Comparison of ENCODE assay signal across 6 cellular contexts in the genomic region with DNA sequence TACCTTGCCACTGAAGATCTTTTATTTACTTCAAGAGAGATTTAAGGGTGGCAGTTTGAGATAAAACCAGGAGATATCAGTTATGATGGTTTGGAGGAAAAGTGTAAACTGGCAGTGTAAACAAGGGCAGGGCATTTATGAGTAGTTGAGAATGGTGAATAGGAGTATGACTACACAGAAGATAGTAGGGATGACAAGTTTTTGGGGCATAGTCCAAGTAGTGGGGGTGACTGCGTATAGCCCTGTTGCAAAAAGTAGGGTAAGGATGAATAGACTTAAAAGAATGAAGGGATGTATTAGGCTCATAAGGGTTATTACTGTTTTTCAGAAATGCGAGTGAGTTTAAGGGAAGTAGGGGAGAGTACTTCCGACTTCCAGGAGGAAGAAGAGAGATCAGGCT. TPM values are rescaled to one million over a fixed set of nuclear protein-coding genes. Genes with fewer than 3 reads are reported as not detected.
A peak's percentile ranks its signal among the peaks of the same experiment; 100 is the strongest.
DNase-seq lines count a peak whose midpoint lies in the region; ATAC-seq, FAIRE-seq and TF ChIP-seq lines count a peak whose summit lies in the region.
"Not testable (repeated sequence)": the region's sequence is repeated elsewhere in the genome, so short reads cannot be mapped to it uniquely, and the experiment has no call there.

No MANE protein-coding gene starts in this region.

- not testable (repeated sequence) for BruUV-seq in Caco-2 (replicated peaks; lab: Mats Ljungman, UMichigan); IMR-90 (replicated peaks; lab: Mats Ljungman, UMichigan); K562 (replicated peaks; lab: Mats Ljungman, UMichigan)

- H2BK15ac ChIP-seq in IMR-90 (ENCODE audit: low read depth, low read length); mesenchymal stem cell (ENCODE audit: low read depth, poor library complexity, severe bottlenecking): not testable (repeated sequence)

- H3K14ac ChIP-seq in IMR-90 (replicated peaks; ENCODE audit: low read depth, low read length); mesenchymal stem cell (ENCODE audit: low read length in 2 of 2): not testable (repeated sequence)

- TF ChIP-seq RAD21 in IMR-90 (IDR thresholded peaks at IDR 0.05; ENCODE audit: low read length); K562 (CRISPR knock-in tag; conservative IDR thresholded peaks at IDR 0.05 in 1 of 2, IDR thresholded peaks at IDR 0.05 in 1 of 2): not testable (repeated sequence)

- H3K23ac ChIP-seq in IMR-90 (ENCODE audit: low read depth, low read length); mesenchymal stem cell (ENCODE audit: low read length in 2 of 2): not testable (repeated sequence)

- not testable (repeated sequence) for H3K56ac ChIP-seq in IMR-90 (ENCODE audit: extremely low read depth, insufficient read depth, low read length)

- H3K4me1 ChIP-seq in Caco-2, result peaks cover 55% of the 10 kb centered on the region
- H3K4me1 ChIP-seq in IMR-90 (ENCODE audit: control insufficient read depth, insufficient read depth, low read length); K562 (replicated peaks in 1 of 2; ENCODE audit: control insufficient read depth in 2 of 2, insufficient read depth in 2 of 2, low read length in 2 of 2); mesenchymal stem cell (ENCODE audit: control insufficient read depth, insufficient read depth, low read depth, low read length); small intestine (ENCODE audit: control insufficient read depth in 2 of 2, insufficient read depth in 1 of 2, low read depth in 1 of 2, low read length in 1 of 2): not testable (repeated sequence)

- peak overlapping the region; percentile 48 for H3K27ac Mint-ChIP-seq in Caco-2 (ENCODE audit: unreplicated experiment)

- dilution Hi-C loops in IMR-90 (cut with HindIII; ENCODE audit: low sequenced_read_pairs, unreplicated experiment), result not testable (repeated sequence)

- POLR2A ChIA-PET in Caco-2 (lab: Charles Lee); IMR-90 (lab: Charles Lee; ENCODE audit: unreplicated experiment); K562 (lab: Yijun Ruan, JAX): not testable (repeated sequence)

- not testable (repeated sequence) for H2AK9ac ChIP-seq in IMR-90 (replicated peaks; ENCODE audit: low read depth, low read length, poor library complexity)

- H3K36me3 ChIP-seq in Caco-2 (ENCODE audit: control insufficient read depth, insufficient read depth, low read length); IMR-90 (ENCODE audit: control insufficient read depth, insufficient read depth, low read length); K562 (ENCODE audit: control insufficient read depth, insufficient read depth, low read length); mesenchymal stem cell (ENCODE audit: control insufficient read depth in 1 of 2, insufficient read depth in 2 of 2, low read depth in 1 of 2, low read length in 2 of 2); small intestine (ENCODE audit: control insufficient read depth in 2 of 2, insufficient read depth in 2 of 2, low read length in 2 of 2): not testable (repeated sequence)

- not testable (repeated sequence) for H3K18ac ChIP-seq in IMR-90 (ENCODE audit: low read depth, low read length); mesenchymal stem cell (ENCODE audit: low read depth in 1 of 2, low read length in 2 of 2)

- H3K4me2 ChIP-seq in IMR-90 (ENCODE audit: low read depth, low read length); K562 (ENCODE audit: insufficient read depth, low read length); mesenchymal stem cell (ENCODE audit: low read length, poor library complexity, severe bottlenecking): not testable (repeated sequence)

- peaks cover 43% of the 10 kb centered on the region for H3K4me1 Mint-ChIP-seq in Caco-2 (ENCODE audit: low read depth, unreplicated experiment)

- H3K4me3 ChIP-seq in Caco-2 (ENCODE audit: low read depth, low read length); IMR-90 (ENCODE audit: insufficient read depth, low read depth, low read length); K562; fibroblast of mammary gland (ENCODE audit: control insufficient read depth, low read depth, low read length); small intestine (ENCODE audit: low read depth in 1 of 2, low read length in 2 of 2): not testable (repeated sequence)
- peak overlapping the region in 1 of 2 experiments; percentile 20 for H3K4me3 ChIP-seq in mesenchymal stem cell (ENCODE audit: insufficient read depth in 1 of 2, low read depth in 1 of 2, low read length in 2 of 2)

- H2AK5ac ChIP-seq in IMR-90 (ENCODE audit: low read depth, low read length); mesenchymal stem cell (ENCODE audit: low read length, severe bottlenecking): not testable (repeated sequence)

- not testable (repeated sequence) for H3K27me3 Mint-ChIP-seq in Caco-2 (ENCODE audit: insufficient read depth, unreplicated experiment)

- H3K79me2 ChIP-seq in K562 (ENCODE audit: control insufficient read depth, insufficient read depth, low read length), result not testable (repeated sequence)

- not testable (repeated sequence) for H3K79me1 ChIP-seq in IMR-90 (ENCODE audit: low read depth in 1 of 2, low read length in 2 of 2); mesenchymal stem cell (replicated peaks; ENCODE audit: low read length, poor library complexity, severe bottlenecking)

- H3K27me3 ChIP-seq in Caco-2 (replicated peaks; ENCODE audit: control insufficient read depth, insufficient read depth, low read length); IMR-90 (ENCODE audit: control insufficient read depth, insufficient read depth, low read length); K562 (ENCODE audit: control insufficient read depth in 2 of 2, insufficient read depth in 2 of 2, low read length in 2 of 2); mesenchymal stem cell (ENCODE audit: control insufficient read depth in 1 of 2, insufficient read depth in 1 of 2, low read length in 2 of 2); small intestine (ENCODE audit: control insufficient read depth in 2 of 2, insufficient read depth in 2 of 2, low read length in 2 of 2): not testable (repeated sequence)

- H3K4me3 Mint-ChIP-seq in Caco-2 (ENCODE audit: unreplicated experiment), result peak overlapping the region; percentile 33

- not testable (repeated sequence) for TF ChIP-seq EP300 in K562 (IDR thresholded peaks at IDR 0.05; ENCODE audit: low read length)

- H2BK120ac ChIP-seq in IMR-90 (ENCODE audit: low read depth, low read length); mesenchymal stem cell (ENCODE audit: low read depth, low read length): not testable (repeated sequence)

- DNase-seq in Caco-2; K562 (ENCODE audit: extremely low read depth in 1 of 4, low spot score in 3 of 4); mesenchymal stem cell: not testable (repeated sequence)
- DNase-seq in IMR-90 (peak; percentile 27), fibroblast of mammary gland (ENCODE audit: low read depth) (peak; percentile 45), small intestine (peak; percentile 42)

- TF ChIP-seq POLR2A in IMR-90 (IDR thresholded peaks at IDR 0.05; ENCODE audit: low read depth, low read length); K562 (conservative IDR thresholded peaks at IDR 0.05): not testable (repeated sequence)

- ATAC-seq in IMR-90 (ENCODE audit: low read depth); K562: not testable (repeated sequence)

- not testable (repeated sequence) for H3K9me3 ChIP-seq in Caco-2; IMR-90 (ENCODE audit: control insufficient read depth, insufficient read depth, low read length); K562 (replicated peaks; ENCODE audit: control insufficient read depth, insufficient read depth, low read depth, low read length); mesenchymal stem cell (ENCODE audit: control insufficient read depth, low read length); small intestine (ENCODE audit: control insufficient read depth, low read depth)

- in situ Hi-C loops in IMR-90 (cut with MboI; ENCODE audit: low sequenced_read_pairs); K562 (cut with MboI): not testable (repeated sequence)

- not testable (repeated sequence) for H3K27ac ChIP-seq in IMR-90 (ENCODE audit: insufficient read depth, low read length); K562 (ENCODE audit: extremely low read depth, low read depth, low read length); mesenchymal stem cell (ENCODE audit: low read length, poor library complexity, severe bottlenecking); small intestine (ENCODE audit: low read depth in 1 of 2, low read length in 1 of 2)

- H4K91ac ChIP-seq in IMR-90 (ENCODE audit: insufficient read depth, low read depth, low read length); mesenchymal stem cell (ENCODE audit: low read length): not testable (repeated sequence)

- H4K5ac ChIP-seq in IMR-90 (ENCODE audit: low read depth, low read length), result not testable (repeated sequence)

- WGBS in IMR-90 (ENCODE audit: extremely low coverage in 2 of 2, insufficient read length in 1 of 2), 2 experiments, result 38% methylated on average over 2 of the region's 3 CpGs; no CpG with 5 or more reads in 1 of the 2 experiments
- WGBS in K562 (ENCODE audit: insufficient coverage, low coverage, missing lambda C conversion rate), result 46% methylated on average over 3 of the region's 3 CpGs
- 93% methylated on average over 3 of the region's 3 CpGs for WGBS in mesenchymal stem cell
- 24 to 65% (median 42%) methylated on average over 3 of the region's 3 CpGs for WGBS in small intestine, 3 donors

- H2BK20ac ChIP-seq in IMR-90 (ENCODE audit: low read depth, low read length), result not testable (repeated sequence)

- H3K9ac ChIP-seq in IMR-90 (ENCODE audit: low read depth, low read length); K562 (ENCODE audit: insufficient read depth in 1 of 2, low read depth in 2 of 2, low read length in 2 of 2): not testable (repeated sequence)
- peak overlapping the region; percentile 51 for H3K9ac ChIP-seq in mesenchymal stem cell (ENCODE audit: low read length)

- not testable (repeated sequence) for H2BK5ac ChIP-seq in IMR-90 (ENCODE audit: low read depth, low read length, poor library complexity, severe bottlenecking); mesenchymal stem cell (ENCODE audit: low read depth, low read length, poor library complexity, severe bottlenecking)

- H2BK12ac ChIP-seq in mesenchymal stem cell (ENCODE audit: low read length in 2 of 2), result not testable (repeated sequence)

- intact Hi-C loops in Caco-2 (cut with micrococcal nuclease; ENCODE audit: unreplicated experiment); IMR-90 (cut with micrococcal nuclease); K562 (cut with micrococcal nuclease): not testable (repeated sequence)

- H4K8ac ChIP-seq in IMR-90 (ENCODE audit: low read depth in 2 of 2, low read length in 2 of 2); mesenchymal stem cell (ENCODE audit: low read length): not testable (repeated sequence)

- not testable (repeated sequence) for FAIRE-seq in K562 (lab: Jason Lieb, UNC); small intestine (lab: Jason Lieb, UNC)

- not testable (repeated sequence) for H3K9me3 Mint-ChIP-seq in Caco-2 (ENCODE audit: unreplicated experiment)

- not testable (repeated sequence) for TF ChIP-seq CTCF in Caco-2 (IDR thresholded peaks at IDR 0.05; ENCODE audit: insufficient read depth in 1 of 2, low read depth in 1 of 2, low read length in 1 of 2, severe bottlenecking in 1 of 2, unreplicated experiment in 1 of 2); IMR-90 (conservative IDR thresholded peaks at IDR 0.05; ENCODE audit: low read depth, low read length); K562 (IDR thresholded peaks at IDR 0.05 in 2 of 3, conservative IDR thresholded peaks at IDR 0.05 in 1 of 3; ENCODE audit: insufficient read depth in 2 of 3, low read depth in 1 of 3, low read length in 3 of 3); fibroblast of mammary gland (conservative IDR thresholded peaks at IDR 0.05; ENCODE audit: control insufficient read depth, insufficient read depth, low read depth, low read length)

- H4K20me1 ChIP-seq in IMR-90 (ENCODE audit: insufficient read depth, low read length); K562 (replicated peaks; ENCODE audit: control insufficient read depth, insufficient read depth, low read length): not testable (repeated sequence)

- H3K4ac ChIP-seq in IMR-90 (ENCODE audit: low read depth, low read length); mesenchymal stem cell (ENCODE audit: low read depth in 1 of 2, low read length in 2 of 2): not testable (repeated sequence)

- CTCF ChIA-PET in Caco-2 (lab: Charles Lee); IMR-90 (lab: Yijun Ruan, JAX); K562 (lab: Yijun Ruan, JAX; ENCODE audit: low intra/inter-chr PET ratio): not testable (repeated sequence)

- not testable (repeated sequence) for H2AFZ ChIP-seq in IMR-90 (replicated peaks; ENCODE audit: low read length, poor library complexity); mesenchymal stem cell (ENCODE audit: low read depth, low read length)
- H2AFZ ChIP-seq in K562 (ENCODE audit: low read depth, low read length), result 0 out of 2 replicates have a peak overlapping the region, but pooled peaks have one; percentile 9

- H3K36me3 Mint-ChIP-seq in Caco-2 (ENCODE audit: insufficient read depth, unreplicated experiment), result not testable (repeated sequence)

- H3K9me1 ChIP-seq in IMR-90 (ENCODE audit: insufficient read depth, low read length); K562 (ENCODE audit: control insufficient read depth, insufficient read depth, low read length): not testable (repeated sequence)

RNA-seq across cellular contexts. Expression of a gene that starts 6.3 kb away (rescaled TPM):
- 91.7 and 100 TPM in 2 replicates for total RNA-seq in Caco-2 (2022)
- total RNA-seq in IMR-90 (2012; rRNA removed), result 73.7 and 76.9 TPM in 2 replicates
- 155 and 169 TPM in 2 replicates for polyA plus RNA-seq in IMR-90 (2012; rRNA removed)
- 86.6 and 128 TPM in 2 replicates for polyA plus RNA-seq in IMR-90 (2012; cell fraction: cytosol; rRNA removed)
- polyA plus RNA-seq in IMR-90 (2012; cell fraction: nucleus; rRNA removed; ENCODE audit: low replicate concordance), result 518 and 581 TPM in 2 replicates
- total RNA-seq in K562 (2011; cell fraction: chromatin; rRNA removed; ENCODE audit: low replicate concordance), result 178 and 218 TPM in 2 replicates
- 134 and 138 TPM in 2 replicates for total RNA-seq in K562 (2011; cell fraction: nucleolus; rRNA removed)
- 174 and 186 TPM in 2 replicates for total RNA-seq in K562 (2011; cell fraction: nucleoplasm; rRNA removed)
- total RNA-seq in K562 (2014; rRNA removed), result 46.1 and 50.4 TPM in 2 replicates
- 37.6 and 38.9 TPM in 2 replicates for total RNA-seq in K562 (2014; rRNA removed; fragmentation: Illumina TruSeq; extraction: Trizol)
- 46.9 and 48.8 TPM in 2 replicates for total RNA-seq in K562 (2015; rRNA removed; fragmentation: Illumina TruSeq; extraction: Trizol)
- total RNA-seq in K562 (2021), result 41.3 and 48.0 TPM in 2 replicates
- polyA plus RNA-seq in K562 (2011; rRNA removed), result 60.2 and 102 TPM in 2 replicates
- polyA plus RNA-seq in K562 (2011; cell fraction: cytosol; rRNA removed), result 75.7 and 102 TPM in 2 replicates
- 547 and 559 TPM in 2 replicates for polyA plus RNA-seq in K562 (2011; cell fraction: nucleus; rRNA removed)
- polyA plus RNA-seq in K562 (2012), result 50.4 and 55.4 TPM in 2 replicates
- 57.1 and 79.3 TPM in 2 replicates for polyA plus RNA-seq in K562 (2014; fragmentation: Illumina TruSeq; extraction: Trizol)
- polyA plus RNA-seq in K562 (2014; fragmentation: Nextera tagmentation; extraction: Ambion mirVana), result 10 to 100 TPM; 19.6 to 26.3 TPM
- polyA plus RNA-seq in K562 (2014; rRNA removed), result 69.6 and 78.1 TPM in 2 replicates
- 43.8 and 51.2 TPM in 2 replicates for polyA minus RNA-seq in K562 (2011; rRNA and poly(A)+ RNA removed)
- 19.8 and 28.5 TPM in 2 replicates for polyA minus RNA-seq in K562 (2011; cell fraction: cytosol; rRNA and poly(A)+ RNA removed)
- 33.5 and 60.8 TPM in 2 replicates for polyA minus RNA-seq in K562 (2011; cell fraction: nucleus; rRNA and poly(A)+ RNA removed)
- 75.8 TPM for polyA plus RNA-seq in mesenchymal stem cell (2013, experiment 1 of 2)
- polyA plus RNA-seq in mesenchymal stem cell (2013, experiment 2 of 2), result 75.0 TPM
- 100 to 1,000 TPM in 1 of 3 donors, 10 to 100 TPM in 2; 79.5 to 132 (median 84.6) TPM for polyA plus RNA-seq in small intestine

RNA-seq across cellular contexts. Expression of a gene that starts 37.6 kb away (rescaled TPM):
- total RNA-seq in Caco-2 (2022) (30.1 and 30.2 TPM in 2 replicates), IMR-90 (2012; rRNA removed) (21.0 and 21.9 TPM in 2 replicates), K562 (2014; rRNA removed) (12.3 and 18.7 TPM in 2 replicates), K562 (2014; rRNA removed; fragmentation: Illumina TruSeq; extraction: Trizol) (4.1 and 6.3 TPM in 2 replicates), K562 (2015; rRNA removed; fragmentation: Illumina TruSeq; extraction: Trizol) (9.7 and 10.0 TPM in 2 replicates), K562 (2021) (17.3 and 20.1 TPM in 2 replicates)
- polyA plus RNA-seq in IMR-90 (2012; rRNA removed) (38.3 and 42.3 TPM in 2 replicates), K562 (2011; rRNA removed) (24.4 and 35.6 TPM in 2 replicates), K562 (2014; fragmentation: Illumina TruSeq; extraction: Trizol) (15.0 and 16.2 TPM in 2 replicates), K562 (2014; fragmentation: Nextera tagmentation; extraction: Ambion mirVana) (1 to 10 TPM in 1 of 2 experiments, under 1 TPM in 1; 0.49 to 1.7 TPM), K562 (2014; rRNA removed) (17.8 and 21.4 TPM in 2 replicates), small intestine (10 to 100 TPM in 2 of 3 donors, 1 to 10 TPM in 1; 8.9 to 14.5 (median 14.4) TPM)
- 15.5 and 40.7 TPM in 2 replicates for polyA plus RNA-seq in IMR-90 (2012; cell fraction: cytosol; rRNA removed)
- polyA plus RNA-seq in IMR-90 (2012; cell fraction: nucleus; rRNA removed; ENCODE audit: low replicate concordance), result 71.9 and 123 TPM in 2 replicates
- total RNA-seq in K562 (2011; cell fraction: chromatin; rRNA removed; ENCODE audit: low replicate concordance), result 29.1 and 109 TPM in 2 replicates
- 55.4 and 58.4 TPM in 2 replicates for total RNA-seq in K562 (2011; cell fraction: nucleolus; rRNA removed)
- total RNA-seq in K562 (2011; cell fraction: nucleoplasm; rRNA removed), result 33.2 and 33.4 TPM in 2 replicates
- polyA plus RNA-seq in K562 (2011; cell fraction: cytosol; rRNA removed), result 38.2 and 70.0 TPM in 2 replicates
- polyA plus RNA-seq in K562 (2011; cell fraction: nucleus; rRNA removed), result 114 and 150 TPM in 2 replicates
- 14.6 and 23.0 TPM in 2 replicates for polyA plus RNA-seq in K562 (2012)
- polyA minus RNA-seq in K562 (2011; rRNA and poly(A)+ RNA removed), result 14.6 and 22.5 TPM in 2 replicates
- polyA minus RNA-seq in K562 (2011; cell fraction: cytosol; rRNA and poly(A)+ RNA removed), result 25.6 and 29.7 TPM in 2 replicates
- 33.0 and 36.1 TPM in 2 replicates for polyA minus RNA-seq in K562 (2011; cell fraction: nucleus; rRNA and poly(A)+ RNA removed)
- 12.3 TPM for polyA plus RNA-seq in mesenchymal stem cell (2013, experiment 1 of 2)
- 11.3 TPM for polyA plus RNA-seq in mesenchymal stem cell (2013, experiment 2 of 2)
